Comparison of ENCODE assay signal across 24 cellular contexts in the genomic region with DNA sequence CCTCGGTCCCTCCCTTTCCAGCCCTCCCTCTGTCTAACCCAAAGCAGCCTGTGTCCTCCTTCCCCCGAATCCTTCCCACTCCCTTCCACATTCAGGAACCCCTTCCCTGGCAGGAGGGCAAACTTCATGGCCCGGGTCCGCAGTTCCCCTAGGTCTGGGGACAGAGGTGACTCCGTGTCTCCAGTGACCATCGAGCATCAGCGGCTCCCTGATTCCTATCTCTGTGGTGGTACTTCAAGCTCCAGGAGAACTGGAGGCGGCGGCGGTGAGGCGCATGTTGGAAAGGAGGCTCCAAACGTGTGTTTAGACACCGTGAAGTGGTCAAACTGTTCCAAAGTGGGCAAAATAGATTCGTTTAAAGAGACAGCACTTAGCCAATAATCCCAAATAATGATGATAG.
"Had no signal": no experiment of that assay in that cellular context is flagged by ENCODE, and none has a peak within 500 bp of the region (broad histone marks: within the 10 kb centered on the region; RNA-seq: fewer than 3 reads in every experiment).

No MANE protein-coding gene starts in this region.

- H3K27ac Mint-ChIP-seq: dendritic cell treated with granulocyte-macrophage colony-stimulating factor and Interleukin-4, amounts not matched to agents 40 ng/mL and 50 ng/mL, for 4 days; effector memory CD8-positive, alpha-beta T cell; endodermal cell had no signal

- H3K4me1 ChIP-seq: colonic mucosa, esophagus muscularis mucosa, esophagus squamous epithelium, foreskin keratinocyte, gastrocnemius medialis, gastroesophageal sphincter, heart left ventricle, heart right ventricle had no signal

- H3K36me3 ChIP-seq: colonic mucosa, esophagus squamous epithelium, gastrocnemius medialis, heart left ventricle, heart right ventricle had no signal

- ATAC-seq: effector memory CD8-positive, alpha-beta T cell; esophagus mucosa; foreskin keratinocyte; gastrocnemius medialis; gastroesophageal sphincter; heart left ventricle; heart right ventricle had no signal

- H3K27me3 ChIP-seq: colonic mucosa, dorsolateral prefrontal cortex, esophagus muscularis mucosa, esophagus squamous epithelium, foreskin keratinocyte, gastrocnemius medialis, gastroesophageal sphincter had no signal

- H3K9me3 ChIP-seq: colonic mucosa, esophagus squamous epithelium, gastrocnemius medialis had no signal

- DNase-seq: colonic mucosa; cortex of kidney; dermis blood vessel endothelial cell; dorsolateral prefrontal cortex; effector CD4-positive, alpha-beta T cell; effector CD8-positive, alpha-beta T cell; effector memory CD4-positive, alpha-beta T cell; effector memory CD8-positive, alpha-beta T cell; endodermal cell; erythroblast; esophagus squamous epithelium; foreskin fibroblast; foreskin keratinocyte; foreskin melanocyte; gastrocnemius medialis; glutamatergic neuron; heart right ventricle had no signal

- H3K4me3 Mint-ChIP-seq: dendritic cell treated with granulocyte-macrophage colony-stimulating factor and Interleukin-4, amounts not matched to agents 40 ng/mL and 50 ng/mL, for 4 days; effector memory CD8-positive, alpha-beta T cell; endodermal cell had no signal

- H3K4me3 ChIP-seq: colonic mucosa, coronary artery, dorsolateral prefrontal cortex, esophagus muscularis mucosa, esophagus squamous epithelium, gastrocnemius medialis, gastroesophageal sphincter, heart left ventricle, heart right ventricle had no signal

- H3K27me3 Mint-ChIP-seq: dendritic cell treated with granulocyte-macrophage colony-stimulating factor and Interleukin-4, amounts not matched to agents 40 ng/mL and 50 ng/mL, for 4 days had no signal

- H3K27ac ChIP-seq: colonic mucosa, coronary artery, epithelial cell of prostate, esophagus muscularis mucosa, esophagus squamous epithelium, foreskin keratinocyte, gastrocnemius medialis, gastroesophageal sphincter, heart left ventricle, heart right ventricle had no signal
